ENCODE assay signal across 11 cellular contexts in the genomic region with DNA sequence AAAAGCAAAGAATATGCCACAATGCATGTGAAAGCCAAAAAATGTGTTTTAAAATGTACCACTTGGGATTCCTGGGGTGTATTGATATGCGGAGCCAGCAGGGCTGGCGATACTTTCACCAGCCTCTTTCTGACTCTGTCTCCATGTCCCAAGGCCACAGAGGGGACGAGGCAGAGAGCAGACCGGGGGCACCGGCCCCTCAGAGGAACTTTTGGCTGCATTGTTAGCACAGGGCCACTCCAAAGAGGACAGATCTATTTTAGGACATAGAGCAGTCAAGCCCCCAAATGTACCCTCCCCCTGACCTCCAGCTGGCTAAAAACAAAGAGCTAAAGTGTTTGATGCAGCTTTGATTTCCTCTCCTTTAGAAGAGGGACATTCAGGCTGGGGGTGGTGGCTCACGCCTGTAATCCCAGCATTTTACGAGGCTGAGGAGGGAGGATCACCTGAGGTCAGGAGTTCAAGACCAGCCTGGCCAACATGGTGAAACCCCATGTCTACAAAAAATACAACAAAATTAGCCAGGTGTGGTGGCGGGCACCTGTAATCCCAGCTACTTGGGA. TPM values are rescaled to one million over a fixed set of nuclear protein-coding genes. Genes with fewer than 3 reads are reported as not detected.
DNase-seq lines count a peak whose midpoint lies in the region; ATAC-seq and TF ChIP-seq lines count a peak whose summit lies in the region.
"Had no signal": no experiment of that assay in that cellular context is flagged by ENCODE, and none has a peak within 500 bp of the region (broad histone marks: within the 10 kb centered on the region; RNA-seq: fewer than 3 reads in every experiment).

No MANE protein-coding gene starts in this region.

- peak overlapping the region; percentile 14 for H2AFZ ChIP-seq in neuron (ENCODE audit: low read depth, low read length)

- ATAC-seq in gastroesophageal sphincter (no peak), GM18861 (IDR thresholded peaks at IDR 0.05; ENCODE audit: unreplicated experiment) (no peak)

- peak overlapping the region; percentile 74 for H3K27ac Mint-ChIP-seq in type B pancreatic cell
- H3K27ac Mint-ChIP-seq: activated naive CD8-positive, alpha-beta T cell treated with anti-CD3 and anti-CD28 coated beads, Interleukin-2, amount 10 ng/mL, durations not matched to agents 7 days and 5 days had no signal

- H3K36me3 ChIP-seq in adipocyte (ENCODE audit: control insufficient read depth, insufficient read depth, low read length, severe bottlenecking) (peaks cover 5% of the 10 kb centered on the region), gastroesophageal sphincter (peaks cover 0 to 55% of the 10 kb centered on the region in 2 donors), neuron (ENCODE audit: insufficient read depth, low read length) (no peaks in the 10 kb centered on the region)

- H3K9me3 Mint-ChIP-seq in type B pancreatic cell = no peaks in the 10 kb centered on the region
- H3K9me3 Mint-ChIP-seq: activated naive CD8-positive, alpha-beta T cell treated with anti-CD3 and anti-CD28 coated beads, Interleukin-2, amount 10 ng/mL, durations not matched to agents 7 days and 5 days had no signal

- peak overlapping the region; percentile 50 for H3K4me3 Mint-ChIP-seq in type B pancreatic cell
- H3K4me3 Mint-ChIP-seq: activated naive CD8-positive, alpha-beta T cell treated with anti-CD3 and anti-CD28 coated beads, Interleukin-2, amount 10 ng/mL, durations not matched to agents 7 days and 5 days had no signal

- no peak for TF ChIP-seq POLR2A in gastroesophageal sphincter (IDR thresholded peaks at IDR 0.05)

- H3K4me3 ChIP-seq in adipocyte (ENCODE audit: low read length) (peak overlapping the region; percentile 38), gastroesophageal sphincter (no peak overlapping the region), neuron (ENCODE audit: low read length) (no peak overlapping the region)

- TF ChIP-seq CTCF in gastroesophageal sphincter (IDR thresholded peaks at IDR 0.05) (no peak), type B pancreatic cell (conservative IDR thresholded peaks at IDR 0.05) (no peak)

- no peaks in the 10 kb centered on the region for H3K27me3 ChIP-seq in adipocyte (replicated peaks; ENCODE audit: control insufficient read depth, insufficient read depth, low read length)
- no peaks in the 10 kb centered on the region for H3K27me3 ChIP-seq in gastroesophageal sphincter
- no peaks in the 10 kb centered on the region for H3K27me3 ChIP-seq in neuron (ENCODE audit: insufficient read depth, low read length)

- WGBS in gastroesophageal sphincter (ENCODE audit: low coverage in 1 of 2), 2 donors = 43 to 50% methylated on average over 5 to 8 of the region's 8 CpGs

- peak overlapping the region; percentile 86 for H3K9ac ChIP-seq in adipocyte (ENCODE audit: low read length)

- H3K4me1 ChIP-seq in adipocyte (ENCODE audit: control insufficient read depth, insufficient read depth, low read length) (peaks cover 38% of the 10 kb centered on the region), gastroesophageal sphincter (peaks cover 0 to 33% (median 14%) of the 10 kb centered on the region in 3 donors), neuron (ENCODE audit: insufficient read depth, low read length) (peaks cover 20% of the 10 kb centered on the region)

- no peaks in the 10 kb centered on the region for H3K9me3 ChIP-seq in adipocyte (ENCODE audit: control insufficient read depth, low read length)
- no peaks in the 10 kb centered on the region for H3K9me3 ChIP-seq in gastroesophageal sphincter
- H3K9me3 ChIP-seq in neuron (ENCODE audit: low read length) = peaks cover 9% of the 10 kb centered on the region

- peaks cover 2% of the 10 kb centered on the region for H3K27me3 Mint-ChIP-seq in type B pancreatic cell
- H3K27me3 Mint-ChIP-seq: activated naive CD8-positive, alpha-beta T cell treated with anti-CD3 and anti-CD28 coated beads, Interleukin-2, amount 10 ng/mL, durations not matched to agents 7 days and 5 days had no signal

- peaks cover 22% of the 10 kb centered on the region for H3K4me1 Mint-ChIP-seq in type B pancreatic cell (ENCODE audit: unreplicated experiment)

- peak overlapping the region; percentile 3 to 81 (median 78) for H3K27ac ChIP-seq in gastroesophageal sphincter

- TF ChIP-seq EP300 in gastroesophageal sphincter (IDR thresholded peaks at IDR 0.05) = no peak

- H3K36me3 Mint-ChIP-seq in type B pancreatic cell = peaks cover 5% of the 10 kb centered on the region

- DNase-seq in adipocyte (ENCODE audit: low read depth) (no peak), type B pancreatic cell (ENCODE audit: extremely low spot score, unreplicated experiment) (no peak), NCI-H524 (lab: John Stamatoyannopoulos, UW) (no peak), EL (no peak)
- DNase-seq: activated naive CD8-positive, alpha-beta T cell treated with anti-CD3 and anti-CD28 coated beads, Interleukin-2, amount 10 ng/mL, durations not matched to agents 7 days and 5 days; NCI-H1092 treated with DMSO at 0.1 percent for 48 hours; stimulated activated CD4-positive, alpha-beta T cell treated with anti-CD3 and anti-CD28 coated beads, Interleukin-2, amount 100 ng/mL, for 24 hours; stimulated activated naive CD4-positive, alpha-beta T cell had no signal

RNA-seq across cellular contexts. Expression of a gene that starts 25.6 kb away (rescaled TPM):
- total RNA-seq in gastroesophageal sphincter (10 to 100 TPM; 14.9 to 18.8 (median 16.6) TPM), type B pancreatic cell (ENCODE audit: low replicate concordance) (15.5 and 24.8 TPM in 2 replicates)

RNA-seq across cellular contexts. Expression of a gene that starts 29.3 kb away (rescaled TPM):
- total RNA-seq in gastroesophageal sphincter = 10 to 100 TPM; 21.4 to 45.8 (median 26.6) TPM
- total RNA-seq in type B pancreatic cell (ENCODE audit: low replicate concordance) = 8.8 and 9.2 TPM in 2 replicates

RNA-seq across cellular contexts. Expression of a gene that starts 51.2 kb away (rescaled TPM):
- total RNA-seq in gastroesophageal sphincter (10 to 100 TPM; 67.5 to 91.1 (median 73.6) TPM), type B pancreatic cell (ENCODE audit: low replicate concordance) (142 and 210 TPM in 2 replicates)
